Comparison of ENCODE assay signal across 10 cellular contexts in the genomic region with DNA sequence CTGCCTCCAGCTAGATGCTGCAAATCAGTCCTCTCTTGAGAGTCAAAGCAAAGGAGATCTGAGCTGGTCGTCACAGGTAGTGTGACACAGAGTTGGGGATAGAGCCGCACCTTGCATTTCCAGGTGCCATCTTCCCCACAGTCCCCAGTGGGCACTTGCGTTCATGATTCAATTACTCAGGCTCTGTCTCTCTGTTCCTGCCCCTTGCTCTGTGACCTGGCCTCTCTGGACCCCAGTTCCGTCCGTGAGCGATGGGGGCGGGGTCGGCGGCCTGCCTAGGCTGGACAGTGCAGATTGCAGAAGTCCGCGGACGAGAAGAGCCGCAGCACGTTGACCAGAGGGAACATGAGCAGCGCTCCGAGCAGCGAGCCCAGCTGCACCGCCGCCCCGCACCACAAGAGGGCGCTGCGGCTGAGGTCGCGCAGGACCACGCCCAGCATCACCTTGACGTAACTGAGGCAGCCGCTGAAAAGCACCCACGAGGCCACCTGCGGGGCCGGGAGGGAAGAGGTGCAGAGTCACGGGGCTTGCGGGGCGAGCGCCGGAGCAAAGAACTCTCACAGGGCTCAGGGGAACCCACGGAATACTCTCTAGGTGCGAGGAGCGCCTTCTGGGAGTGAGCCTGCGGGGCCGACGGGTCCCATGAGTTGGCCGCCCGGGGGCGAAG. TPM values are rescaled to one million over a fixed set of nuclear protein-coding genes. Genes with fewer than 3 reads are reported as not detected.
A peak's percentile ranks its signal among the peaks of the same experiment; 100 is the strongest.
DNase-seq lines count a peak whose midpoint lies in the region; ATAC-seq, FAIRE-seq and TF ChIP-seq lines count a peak whose summit lies in the region.
"Had no signal": no experiment of that assay in that cellular context is flagged by ENCODE, and none has a peak within 500 bp of the region (broad histone marks: within the 10 kb centered on the region; RNA-seq: fewer than 3 reads in every experiment).

No MANE protein-coding gene starts in this region.

- H3K27me3 ChIP-seq in GM06990 (replicated peaks; ENCODE audit: control insufficient read depth, insufficient read depth, low read length) (no peaks in the 10 kb centered on the region), gastroesophageal sphincter (peaks cover 69% of the 10 kb centered on the region)

- no peak overlapping the region for H3K27ac ChIP-seq in gastroesophageal sphincter
- H3K27ac ChIP-seq: SJSA1 had no signal

- H3K4me1 Mint-ChIP-seq in natural killer cell treated with Interleukin-12 subunit alpha and Interleukin-12 subunit beta and Interleukin-15 and Interleukin-18, amount 100 ng/mL, for 72 hours (ENCODE audit: low read depth in 2 of 2): no peaks in the 10 kb centered on the region

- H3K4me1 ChIP-seq in gastroesophageal sphincter: no peaks in the 10 kb centered on the region
- H3K4me1 ChIP-seq: SJSA1 had no signal

- TF ChIP-seq CTCF in GM06990 (IDR thresholded peaks at IDR 0.05; ENCODE audit: insufficient read depth, low read length, poor library complexity, severe bottlenecking) (peak; percentile 81), choroid plexus epithelial cell (conservative IDR thresholded peaks at IDR 0.05; ENCODE audit: low read depth, low read length) (peak; percentile 69), gastroesophageal sphincter (IDR thresholded peaks at IDR 0.05) (peak in 2 of 4 experiments; percentile 35 to 46)

- no peak for FAIRE-seq in GM12892 (lab: Jason Lieb, UNC)

- H3K27me3 Mint-ChIP-seq in natural killer cell treated with Interleukin-12 subunit alpha and Interleukin-12 subunit beta and Interleukin-15 and Interleukin-18, amount 100 ng/mL, for 72 hours: peaks cover 11 to 12% of the 10 kb centered on the region in 2 donors

- no peaks in the 10 kb centered on the region for H3K9me3 Mint-ChIP-seq in natural killer cell treated with Interleukin-12 subunit alpha and Interleukin-12 subunit beta and Interleukin-15 and Interleukin-18, amount 100 ng/mL, for 72 hours

- no peak for TF ChIP-seq EP300 in gastroesophageal sphincter (IDR thresholded peaks at IDR 0.05)

- peak; percentile 37 to 50 for ATAC-seq in natural killer cell treated with Interleukin-12 subunit alpha and Interleukin-12 subunit beta and Interleukin-15 and Interleukin-18, amount 100 ng/mL, for 72 hours
- no peak for ATAC-seq in gastroesophageal sphincter

- H3K36me3 ChIP-seq in GM06990 (ENCODE audit: control insufficient read depth, insufficient read depth, low read length) (no peaks in the 10 kb centered on the region), gastroesophageal sphincter (no peaks in the 10 kb centered on the region)
- H3K36me3 ChIP-seq: SJSA1 had no signal

- TF ChIP-seq POLR2A in GM12892 (IDR thresholded peaks at IDR 0.05; ENCODE audit: low read depth, low read length): no peak
- no peak for TF ChIP-seq POLR2A in gastroesophageal sphincter (IDR thresholded peaks at IDR 0.05)

- H3K4me3 ChIP-seq in GM06990 (replicated peaks; ENCODE audit: low read depth, low read length) (no peak overlapping the region), choroid plexus epithelial cell (ENCODE audit: low read depth, low read length) (no peak overlapping the region), gastroesophageal sphincter (no peak overlapping the region)
- H3K4me3 ChIP-seq: SJSA1 had no signal

- H3K4me3 Mint-ChIP-seq in natural killer cell treated with Interleukin-12 subunit alpha and Interleukin-12 subunit beta and Interleukin-15 and Interleukin-18, amount 100 ng/mL, for 72 hours: no peak overlapping the region

- no peak overlapping the region for H3K27ac Mint-ChIP-seq in natural killer cell treated with Interleukin-12 subunit alpha and Interleukin-12 subunit beta and Interleukin-15 and Interleukin-18, amount 100 ng/mL, for 72 hours

- no peaks in the 10 kb centered on the region for H3K9me3 ChIP-seq in gastroesophageal sphincter
- H3K9me3 ChIP-seq: SJSA1 had no signal

- whole genome bisulfite sequencing in gastroesophageal sphincter (ENCODE audit: low coverage in 1 of 2), 2 donors: 20% methylated on average over 1 of the region's 44 CpGs; no CpG with 5 or more reads in 1 of the 2 donors

- DNase-seq in GM06990 (ENCODE audit: extremely low read depth, insufficient read length) (peak; percentile 59), choroid plexus epithelial cell (ENCODE audit: low read depth) (peak; percentile 33), LoVo (ENCODE audit: low spot score) (no peak), GM12892 (ENCODE audit: insufficient read length) (no peak), HuH-7.5 (ENCODE audit: low spot score) (no peak)
- DNase-seq in natural killer cell treated with Interleukin-12 subunit alpha and Interleukin-12 subunit beta and Interleukin-15 and Interleukin-18, amount 100 ng/mL, for 72 hours (ENCODE audit: low spot score): peak; percentile 52

- H3K36me3 Mint-ChIP-seq in natural killer cell treated with Interleukin-12 subunit alpha and Interleukin-12 subunit beta and Interleukin-15 and Interleukin-18, amount 100 ng/mL, for 72 hours: no peaks in the 10 kb centered on the region

TF ChIP-seq in PFSK-1, 5 proteins besides CTCF, POLR2A, EP300 and RAD21:
- peak; percentile 39 for TF ChIP-seq FOXP2 (optimal IDR thresholded peaks at IDR 0.05; ENCODE audit: borderline replicate concordance, extremely low read depth, extremely low read length, insufficient read depth)
- TF ChIP-seq POLR2AphosphoS5 (IDR thresholded peaks at IDR 0.05; ENCODE audit: low read depth, low read length): no peak

RNA-seq across cellular contexts. Expression of gene SLC52A3, which starts 7.4 kb away (rescaled TPM):
- polyA plus RNA-seq in PFSK-1 (2012; ENCODE audit: insufficient read length, low read depth): 0.09 TPM
- not detected for total RNA-seq in natural killer cell treated with Interleukin-12 subunit alpha and Interleukin-12 subunit beta and Interleukin-15 and Interleukin-18, amount 100 ng/mL, for 72 hours
- polyA plus RNA-seq in GM12892 (2012; ENCODE audit: missing spikeins): not detected
- total RNA-seq in gastroesophageal sphincter: 1 to 10 TPM in 2 of 4 donors, under 1 TPM in 2; 0.31 to 1.7 (median 0.97) TPM
- total RNA-seq: mononuclear cell, SJSA1 had no signal

Comparison
In these comparisons a context has a peak if more than half of its experiments do, and no peak if none do; other contexts are left out.
1. DNase-seq: peak in GM06990 (single experiment), choroid plexus epithelial cell (single experiment) and natural killer cell treated with Interleukin-12 subunit alpha and Interleukin-12 subunit beta and Interleukin-15 and Interleukin-18, amount 100 ng/mL, for 72 hours (single experiment); none in LoVo (single experiment), GM12892 (single experiment) and HuH-7.5 (single experiment).